In genomic region chr1:181327796-181328195, GRCh38 we compare ENCODE assay signal across 14 cellular contexts.
DNase-seq lines count a peak whose midpoint lies in the region; ATAC-seq lines count a peak whose summit lies in the region.
"Had no signal": no experiment of that assay in that cellular context is flagged by ENCODE, and none has a peak within 500 bp of the region (broad histone marks: within the 10 kb centered on the region; RNA-seq: fewer than 3 reads in every experiment).

No MANE protein-coding gene starts in this region.

- peak; percentile 36 for DNase-seq in activated CD8-positive, alpha-beta memory T cell treated with anti-CD3 and anti-CD28 coated beads, Interleukin-2, amount 50 U/mL, for 48 hours
- no peak for DNase-seq in activated CD8-positive, alpha-beta memory T cell treated with anti-CD3 and anti-CD28 coated beads for 24 hours
- DNase-seq in myocyte (ENCODE audit: low read depth): peak; percentile 3
- DNase-seq in stimulated activated CD8-positive, alpha-beta memory T cell treated with anti-CD3 and anti-CD28 coated beads, Interleukin-4, amount 100 ng/mL, for 48 hours: peak; percentile 13
- DNase-seq in activated CD4-positive, alpha-beta T cell treated with anti-CD3 and anti-CD28 coated beads, Interleukin-2, amount 50 U/mL, for 48 hours: no peak
- DNase-seq: Caco-2; CD4-positive, CD25-positive, alpha-beta regulatory T cell; DMS153; DND-41; GM23248; H7; HCEC 1CT had no signal

- no peak for ATAC-seq in HG03280 (IDR thresholded peaks at IDR 0.05; ENCODE audit: unreplicated experiment)
- ATAC-seq: CD8-positive, alpha-beta T cell had no signal

Comparison
In these comparisons a context has a peak if more than half of its experiments do, and no peak if none do; other contexts are left out.
1. DNase-seq: peak in activated CD8-positive, alpha-beta memory T cell treated with anti-CD3 and anti-CD28 coated beads, Interleukin-2, amount 50 U/mL, for 48 hours (single experiment), myocyte (single experiment) and stimulated activated CD8-positive, alpha-beta memory T cell treated with anti-CD3 and anti-CD28 coated beads, Interleukin-4, amount 100 ng/mL, for 48 hours (single experiment); none in activated CD8-positive, alpha-beta memory T cell treated with anti-CD3 and anti-CD28 coated beads for 24 hours (single experiment) and activated CD4-positive, alpha-beta T cell treated with anti-CD3 and anti-CD28 coated beads, Interleukin-2, amount 50 U/mL, for 48 hours (0 of 2).